In the genomic region with DNA sequence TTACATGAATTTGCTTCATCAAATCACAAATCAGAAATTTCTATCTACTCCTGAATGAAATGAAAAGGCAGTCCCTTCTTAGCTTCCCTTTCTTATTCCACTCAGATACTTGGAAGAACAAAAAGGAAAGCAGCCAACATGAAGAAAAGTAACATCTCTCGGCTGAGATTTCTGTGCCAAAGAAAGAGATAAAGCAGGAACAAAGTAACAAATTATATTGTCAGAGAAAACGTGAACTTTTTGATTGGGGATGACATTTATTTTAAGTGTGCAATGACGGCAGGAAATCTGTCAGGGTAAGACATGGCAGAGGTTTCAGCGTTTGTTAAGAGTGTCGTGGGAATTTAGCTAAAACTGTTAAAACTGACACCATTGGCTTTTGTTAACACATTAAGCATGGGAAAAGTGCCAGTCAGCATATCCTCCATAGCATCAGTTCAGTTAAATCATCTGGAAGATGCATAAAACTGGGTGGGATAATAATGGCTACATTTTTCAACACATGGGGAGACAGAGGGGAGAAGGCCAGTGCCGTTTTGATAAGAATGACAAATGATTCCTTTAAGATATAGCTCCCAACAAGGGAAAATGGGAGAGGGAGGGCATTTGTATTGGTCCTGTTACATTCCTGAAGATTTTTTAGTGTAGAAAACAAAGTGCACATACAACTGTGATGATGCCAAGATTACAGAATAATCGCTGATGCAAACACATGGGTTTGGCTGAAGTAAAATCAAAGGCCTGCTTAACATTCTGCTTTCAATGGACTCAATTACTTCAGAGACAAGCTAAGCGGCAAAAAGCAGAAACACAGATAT, we compare ENCODE assay signal across 2 cellular contexts.
TF ChIP-seq lines count a peak whose summit lies in the region.

No MANE protein-coding gene starts in this region.

TF ChIP-seq in K562, 482 proteins besides CTCF, POLR2A, EP300 and RAD21 (continued from another document and continues in another):
- TF ChIP-seq, protein P1, sequence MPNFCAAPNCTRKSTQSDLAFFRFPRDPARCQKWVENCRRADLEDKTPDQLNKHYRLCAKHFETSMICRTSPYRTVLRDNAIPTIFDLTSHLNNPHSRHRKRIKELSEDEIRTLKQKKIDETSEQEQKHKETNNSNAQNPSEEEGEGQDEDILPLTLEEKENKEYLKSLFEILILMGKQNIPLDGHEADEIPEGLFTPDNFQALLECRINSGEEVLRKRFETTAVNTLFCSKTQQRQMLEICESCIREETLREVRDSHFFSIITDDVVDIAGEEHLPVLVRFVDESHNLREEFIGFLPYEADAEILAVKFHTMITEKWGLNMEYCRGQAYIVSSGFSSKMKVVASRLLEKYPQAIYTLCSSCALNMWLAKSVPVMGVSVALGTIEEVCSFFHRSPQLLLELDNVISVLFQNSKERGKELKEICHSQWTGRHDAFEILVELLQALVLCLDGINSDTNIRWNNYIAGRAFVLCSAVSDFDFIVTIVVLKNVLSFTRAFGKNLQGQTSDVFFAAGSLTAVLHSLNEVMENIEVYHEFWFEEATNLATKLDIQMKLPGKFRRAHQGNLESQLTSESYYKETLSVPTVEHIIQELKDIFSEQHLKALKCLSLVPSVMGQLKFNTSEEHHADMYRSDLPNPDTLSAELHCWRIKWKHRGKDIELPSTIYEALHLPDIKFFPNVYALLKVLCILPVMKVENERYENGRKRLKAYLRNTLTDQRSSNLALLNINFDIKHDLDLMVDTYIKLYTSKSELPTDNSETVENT (CRISPR knock-in tag; IDR thresholded peaks at IDR 0.05), result no peak
- TF ChIP-seq PHTF2 (CRISPR knock-in tag; IDR thresholded peaks at IDR 0.05) (no peak), ZNF431 (CRISPR knock-in tag; IDR thresholded peaks at IDR 0.05) (no peak), MAFG (tag; conservative IDR thresholded peaks at IDR 0.05) (peak; percentile 68), C11orf30 (IDR thresholded peaks at IDR 0.05; ENCODE audit: low read depth) (peak; percentile 76), ZNF224 (CRISPR knock-in tag; IDR thresholded peaks at IDR 0.05) (no peak), GATAD2B (IDR thresholded peaks at IDR 0.05; ENCODE audit: borderline replicate concordance) (no peak)
- TF ChIP-seq, protein P2, sequence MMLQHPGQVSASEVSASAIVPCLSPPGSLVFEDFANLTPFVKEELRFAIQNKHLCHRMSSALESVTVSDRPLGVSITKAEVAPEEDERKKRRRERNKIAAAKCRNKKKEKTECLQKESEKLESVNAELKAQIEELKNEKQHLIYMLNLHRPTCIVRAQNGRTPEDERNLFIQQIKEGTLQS (IDR thresholded peaks at IDR 0.05), result no peak
- TF ChIP-seq, protein P2 (CRISPR knock-in tag; conservative IDR thresholded peaks at IDR 0.05), result no peak
- TF ChIP-seq, protein P3, sequence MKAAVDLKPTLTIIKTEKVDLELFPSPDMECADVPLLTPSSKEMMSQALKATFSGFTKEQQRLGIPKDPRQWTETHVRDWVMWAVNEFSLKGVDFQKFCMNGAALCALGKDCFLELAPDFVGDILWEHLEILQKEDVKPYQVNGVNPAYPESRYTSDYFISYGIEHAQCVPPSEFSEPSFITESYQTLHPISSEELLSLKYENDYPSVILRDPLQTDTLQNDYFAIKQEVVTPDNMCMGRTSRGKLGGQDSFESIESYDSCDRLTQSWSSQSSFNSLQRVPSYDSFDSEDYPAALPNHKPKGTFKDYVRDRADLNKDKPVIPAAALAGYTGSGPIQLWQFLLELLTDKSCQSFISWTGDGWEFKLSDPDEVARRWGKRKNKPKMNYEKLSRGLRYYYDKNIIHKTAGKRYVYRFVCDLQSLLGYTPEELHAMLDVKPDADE (conservative IDR thresholded peaks at IDR 0.05; ENCODE audit: control insufficient read depth, low read depth, low read length), result no peak
- TF ChIP-seq, protein P4, sequence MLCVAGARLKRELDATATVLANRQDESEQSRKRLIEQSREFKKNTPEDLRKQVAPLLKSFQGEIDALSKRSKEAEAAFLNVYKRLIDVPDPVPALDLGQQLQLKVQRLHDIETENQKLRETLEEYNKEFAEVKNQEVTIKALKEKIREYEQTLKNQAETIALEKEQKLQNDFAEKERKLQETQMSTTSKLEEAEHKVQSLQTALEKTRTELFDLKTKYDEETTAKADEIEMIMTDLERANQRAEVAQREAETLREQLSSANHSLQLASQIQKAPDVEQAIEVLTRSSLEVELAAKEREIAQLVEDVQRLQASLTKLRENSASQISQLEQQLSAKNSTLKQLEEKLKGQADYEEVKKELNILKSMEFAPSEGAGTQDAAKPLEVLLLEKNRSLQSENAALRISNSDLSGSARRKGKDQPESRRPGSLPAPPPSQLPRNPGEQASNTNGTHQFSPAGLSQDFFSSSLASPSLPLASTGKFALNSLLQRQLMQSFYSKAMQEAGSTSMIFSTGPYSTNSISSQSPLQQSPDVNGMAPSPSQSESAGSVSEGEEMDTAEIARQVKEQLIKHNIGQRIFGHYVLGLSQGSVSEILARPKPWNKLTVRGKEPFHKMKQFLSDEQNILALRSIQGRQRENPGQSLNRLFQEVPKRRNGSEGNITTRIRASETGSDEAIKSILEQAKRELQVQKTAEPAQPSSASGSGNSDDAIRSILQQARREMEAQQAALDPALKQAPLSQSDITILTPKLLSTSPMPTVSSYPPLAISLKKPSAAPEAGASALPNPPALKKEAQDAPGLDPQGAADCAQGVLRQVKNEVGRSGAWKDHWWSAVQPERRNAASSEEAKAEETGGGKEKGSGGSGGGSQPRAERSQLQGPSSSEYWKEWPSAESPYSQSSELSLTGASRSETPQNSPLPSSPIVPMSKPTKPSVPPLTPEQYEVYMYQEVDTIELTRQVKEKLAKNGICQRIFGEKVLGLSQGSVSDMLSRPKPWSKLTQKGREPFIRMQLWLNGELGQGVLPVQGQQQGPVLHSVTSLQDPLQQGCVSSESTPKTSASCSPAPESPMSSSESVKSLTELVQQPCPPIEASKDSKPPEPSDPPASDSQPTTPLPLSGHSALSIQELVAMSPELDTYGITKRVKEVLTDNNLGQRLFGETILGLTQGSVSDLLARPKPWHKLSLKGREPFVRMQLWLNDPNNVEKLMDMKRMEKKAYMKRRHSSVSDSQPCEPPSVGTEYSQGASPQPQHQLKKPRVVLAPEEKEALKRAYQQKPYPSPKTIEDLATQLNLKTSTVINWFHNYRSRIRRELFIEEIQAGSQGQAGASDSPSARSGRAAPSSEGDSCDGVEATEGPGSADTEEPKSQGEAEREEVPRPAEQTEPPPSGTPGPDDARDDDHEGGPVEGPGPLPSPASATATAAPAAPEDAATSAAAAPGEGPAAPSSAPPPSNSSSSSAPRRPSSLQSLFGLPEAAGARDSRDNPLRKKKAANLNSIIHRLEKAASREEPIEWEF (CRISPR knock-in tag; IDR thresholded peaks at IDR 0.05), result no peak

TF ChIP-seq in HepG2, 621 proteins besides CTCF, POLR2A, EP300 and RAD21 (continued from another document):
- TF ChIP-seq MAFK (conservative IDR thresholded peaks at IDR 0.05 in 1 of 2, IDR thresholded peaks at IDR 0.05 in 1 of 2; ENCODE audit: low read length in 2 of 2) (peak; percentile 77 to 81), EZH2 (conservative IDR thresholded peaks at IDR 0.05; ENCODE audit: low read depth, low read length) (no peak)
